In the genomic region with DNA sequence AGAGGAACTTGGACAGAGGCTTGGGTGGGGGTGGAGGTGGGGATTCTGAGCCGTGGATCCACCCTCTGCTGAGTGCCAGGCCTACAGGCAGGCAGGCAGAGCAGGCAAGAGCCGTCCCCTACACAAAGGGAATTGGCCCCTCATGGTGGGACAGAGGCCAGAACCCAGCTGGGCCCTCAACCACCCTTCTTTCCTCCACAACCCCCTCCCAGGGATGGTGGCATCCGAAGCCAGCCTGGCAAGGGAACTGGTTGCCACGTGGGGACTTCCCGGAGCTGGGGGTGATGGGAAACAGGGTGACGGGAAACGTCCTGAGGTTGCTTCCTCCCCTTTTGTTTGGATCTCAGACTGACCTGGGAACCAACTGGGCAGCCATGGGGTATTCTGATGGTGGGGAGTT, we compare ENCODE assay signal across 18 cellular contexts. TPM values are rescaled to one million over a fixed set of nuclear protein-coding genes. Genes with fewer than 3 reads are reported as not detected.
A peak's percentile ranks its signal among the peaks of the same experiment; 100 is the strongest.
DNase-seq lines count a peak whose midpoint lies in the region; ATAC-seq and TF ChIP-seq lines count a peak whose summit lies in the region.
"Had no signal": no experiment of that assay in that cellular context is flagged by ENCODE, and none has a peak within 500 bp of the region (broad histone marks: within the 10 kb centered on the region; RNA-seq: fewer than 3 reads in every experiment).

No MANE protein-coding gene starts in this region.

- H3K79me2 ChIP-seq in Loucy (ENCODE audit: insufficient read depth, low read length) (peaks cover 12% of the 10 kb centered on the region), hepatocyte (no peaks in the 10 kb centered on the region), PC-3 (ENCODE audit: low read length) (no peaks in the 10 kb centered on the region)

- no peak overlapping the region for H3K4me3 ChIP-seq in Loucy (ENCODE audit: low read length, poor library complexity, severe bottlenecking)
- no peak overlapping the region for H3K4me3 ChIP-seq in hepatocyte
- no peak overlapping the region for H3K4me3 ChIP-seq in skeletal muscle tissue (ENCODE audit: low read length in 3 of 3)
- H3K4me3 ChIP-seq in PC-3 (ENCODE audit: low read length), result no peak overlapping the region
- H3K4me3 ChIP-seq: SJCRH30, thoracic aorta had no signal

- H3K9ac ChIP-seq in Loucy (ENCODE audit: low read depth, low read length, poor library complexity, severe bottlenecking), result peak overlapping the region; percentile 44
- H3K9ac ChIP-seq in skeletal muscle tissue (ENCODE audit: low read depth in 1 of 3, low read length in 3 of 3), result peak overlapping the region in 1 of 3 donors; percentile 14
- no peak overlapping the region for H3K9ac ChIP-seq in PC-3 (ENCODE audit: low read length)

- peaks cover 56% of the 10 kb centered on the region for H3K4me1 Mint-ChIP-seq in CD4-positive, alpha-beta T cell (ENCODE audit: low read depth)
- peaks cover 6% of the 10 kb centered on the region for H3K4me1 Mint-ChIP-seq in glutamatergic neuron (ENCODE audit: low read depth, unreplicated experiment)

- no peaks in the 10 kb centered on the region for H3K27me3 ChIP-seq in CD4-positive, alpha-beta T cell (ENCODE audit: control insufficient read depth, insufficient read depth, low read length)
- H3K27me3 ChIP-seq in Loucy (ENCODE audit: insufficient read depth, low read length, poor library complexity, severe bottlenecking) (no peaks in the 10 kb centered on the region), hepatocyte (no peaks in the 10 kb centered on the region), skeletal muscle tissue (ENCODE audit: control insufficient read depth in 3 of 3, insufficient read depth in 3 of 3, low read length in 3 of 3) (no peaks in the 10 kb centered on the region), PC-3 (ENCODE audit: low read length) (no peaks in the 10 kb centered on the region)
- H3K27me3 ChIP-seq: SJCRH30 had no signal

- peaks cover 6% of the 10 kb centered on the region for H3F3A ChIP-seq in Loucy (ENCODE audit: low read depth)
- H3F3A ChIP-seq in PC-3 (ENCODE audit: low read length, unreplicated experiment), result no peaks in the 10 kb centered on the region

- DNase-seq in CD4-positive, alpha-beta T cell, result no peak
- peak; percentile 3 for DNase-seq in hepatocyte (ENCODE audit: low spot score)
- DNase-seq in glutamatergic neuron, result no peak
- DNase-seq in PC-3, result no peak
- DNase-seq in NCI-H1417 (lab: John Stamatoyannopoulos, UW), result no peak
- DNase-seq: activated CD4-positive, alpha-beta T cell treated with anti-CD3 and anti-CD28 coated beads, Interleukin-2, amount 50 U/mL, for 48 hours; erythroblast; hippocampal formation; natural killer cell; NCI-H1105 treated with DMSO at 0.1 percent for 48 hours; NCI-H345; retina; SJCRH30; T1000 had no signal

- no peaks in the 10 kb centered on the region for H3K9me3 ChIP-seq in CD4-positive, alpha-beta T cell (ENCODE audit: control insufficient read depth, low read length)
- no peaks in the 10 kb centered on the region for H3K9me3 ChIP-seq in Loucy (ENCODE audit: insufficient read depth, low read depth, low read length)
- no peaks in the 10 kb centered on the region for H3K9me3 ChIP-seq in hepatocyte (ENCODE audit: low read depth)
- H3K9me3 ChIP-seq in skeletal muscle tissue (ENCODE audit: control insufficient read depth in 3 of 3, low read length in 3 of 3), result no peaks in the 10 kb centered on the region
- no peaks in the 10 kb centered on the region for H3K9me3 ChIP-seq in PC-3 (ENCODE audit: low read length)
- H3K9me3 ChIP-seq: SJCRH30, thoracic aorta had no signal

- H3K36me3 ChIP-seq in Loucy (ENCODE audit: insufficient read depth, low read length) (no peaks in the 10 kb centered on the region), hepatocyte (replicated peaks; ENCODE audit: insufficient read depth, low read depth) (no peaks in the 10 kb centered on the region), skeletal muscle tissue (ENCODE audit: control insufficient read depth in 3 of 3, insufficient read depth in 3 of 3, low read length in 3 of 3) (no peaks in the 10 kb centered on the region), PC-3 (ENCODE audit: low read depth, low read length) (no peaks in the 10 kb centered on the region)
- H3K36me3 ChIP-seq: SJCRH30, thoracic aorta had no signal

- no peak overlapping the region for H3K4me3 Mint-ChIP-seq in CD4-positive, alpha-beta T cell
- no peak overlapping the region for H3K4me3 Mint-ChIP-seq in glutamatergic neuron (ENCODE audit: unreplicated experiment)
- H3K4me3 Mint-ChIP-seq: natural killer cell had no signal

- H2AFZ ChIP-seq in Loucy (ENCODE audit: low read length), result no peak overlapping the region
- no peak overlapping the region for H2AFZ ChIP-seq in hepatocyte
- no peak overlapping the region for H2AFZ ChIP-seq in PC-3 (ENCODE audit: low read length)

- no peaks in the 10 kb centered on the region for H3K27me3 Mint-ChIP-seq in CD4-positive, alpha-beta T cell
- H3K27me3 Mint-ChIP-seq in glutamatergic neuron (ENCODE audit: unreplicated experiment), result peaks cover 1% of the 10 kb centered on the region

- H3K27ac ChIP-seq in CD4-positive, alpha-beta T cell (ENCODE audit: low read depth, low read length), result no peak overlapping the region
- H3K27ac ChIP-seq in hepatocyte (no peak overlapping the region), skeletal muscle tissue (ENCODE audit: low read depth, low read length) (peak overlapping the region; percentile 60), PC-3 (ENCODE audit: low read length) (no peak overlapping the region)
- H3K27ac ChIP-seq: SJCRH30 had no signal

- no peak for ATAC-seq in CD4-positive, alpha-beta T cell (ENCODE audit: poor library complexity)
- ATAC-seq in PC-3, result no peak
- ATAC-seq in GM21619 (IDR thresholded peaks at IDR 0.05; ENCODE audit: unreplicated experiment), result no peak
- ATAC-seq: natural killer cell had no signal

- CTCF ChIA-PET in CD4-positive, alpha-beta T cell (lab: Charles Lee), result interaction anchor here (1.3 kb wide), 1 partner anchor 14 kb away, joined by 3 read pairs; no protein-coding TSS in a partner anchor
- CTCF ChIA-PET in PC-3 (lab: Charles Lee), result no interaction called here

- POLR2A ChIA-PET in CD4-positive, alpha-beta T cell (lab: Charles Lee), result interaction anchor here (1.4 kb wide), 1 partner anchor 65 kb away, joined by 6 read pairs; no protein-coding TSS in a partner anchor
- POLR2A ChIA-PET in PC-3 (lab: Charles Lee; ENCODE audit: unreplicated experiment), result no interaction called here

- no peaks in the 10 kb centered on the region for H4K20me1 ChIP-seq in Loucy (ENCODE audit: insufficient read depth, low read length, poor library complexity, severe bottlenecking)
- H4K20me1 ChIP-seq in hepatocyte (ENCODE audit: insufficient read depth, poor library complexity, severe bottlenecking), result no peaks in the 10 kb centered on the region
- H4K20me1 ChIP-seq in PC-3 (ENCODE audit: low read length), result no peaks in the 10 kb centered on the region

- WGBS in hepatocyte (ENCODE audit: low lambda C conversion rate, missing lambda C conversion rate), result 88% methylated on average over 7 of the region's 7 CpGs

- H3K4me1 ChIP-seq in Loucy (ENCODE audit: insufficient read depth, low read length, poor library complexity, severe bottlenecking) (peaks cover 76% of the 10 kb centered on the region), hepatocyte (ENCODE audit: insufficient read depth) (peaks cover 14% of the 10 kb centered on the region), skeletal muscle tissue (ENCODE audit: control insufficient read depth in 3 of 3, insufficient read depth in 3 of 3, low read length in 3 of 3) (peaks cover 11 to 34% (median 30%) of the 10 kb centered on the region in 3 donors), PC-3 (ENCODE audit: insufficient read depth, low read length) (peaks cover 23% of the 10 kb centered on the region)

- BruUV-seq in PC-3 (replicated peaks; lab: Mats Ljungman, UMichigan), result no TSS peak

- no peaks in the 10 kb centered on the region for H3K36me3 Mint-ChIP-seq in CD4-positive, alpha-beta T cell (ENCODE audit: low read depth)
- H3K36me3 Mint-ChIP-seq in glutamatergic neuron (ENCODE audit: unreplicated experiment), result no peaks in the 10 kb centered on the region
- H3K36me3 Mint-ChIP-seq: natural killer cell had no signal

- no peak for TF ChIP-seq CTCF in CD4-positive, alpha-beta T cell (IDR thresholded peaks at IDR 0.05)
- TF ChIP-seq CTCF in Loucy (conservative IDR thresholded peaks at IDR 0.05; ENCODE audit: low read length), result no peak
- no peak for TF ChIP-seq CTCF in hepatocyte (IDR thresholded peaks at IDR 0.05; ENCODE audit: poor library complexity)
- no peak for TF ChIP-seq CTCF in glutamatergic neuron (IDR thresholded peaks at IDR 0.05; ENCODE audit: partially characterized antibody, unreplicated experiment)
- no peak for TF ChIP-seq CTCF in PC-3 (conservative IDR thresholded peaks at IDR 0.05; ENCODE audit: low read depth, low read length)

- H3K4me2 ChIP-seq in Loucy (ENCODE audit: low read depth, low read length, poor library complexity, severe bottlenecking), result no peak overlapping the region
- H3K4me2 ChIP-seq in hepatocyte, result no peak overlapping the region
- H3K4me2 ChIP-seq in PC-3 (ENCODE audit: low read length), result no peak overlapping the region

- H3K9me2 ChIP-seq in Loucy (replicated peaks; ENCODE audit: low read depth, low read length) (no peaks in the 10 kb centered on the region), hepatocyte (replicated peaks; ENCODE audit: insufficient read depth) (no peaks in the 10 kb centered on the region), PC-3 (replicated peaks; ENCODE audit: low read length) (no peaks in the 10 kb centered on the region)

- no peaks in the 10 kb centered on the region for H3K9me3 Mint-ChIP-seq in CD4-positive, alpha-beta T cell
- no peaks in the 10 kb centered on the region for H3K9me3 Mint-ChIP-seq in glutamatergic neuron (ENCODE audit: unreplicated experiment)
- H3K9me3 Mint-ChIP-seq: natural killer cell had no signal

- H3K27ac Mint-ChIP-seq in CD4-positive, alpha-beta T cell, result peak overlapping the region; percentile 93
- no peak overlapping the region for H3K27ac Mint-ChIP-seq in glutamatergic neuron (ENCODE audit: unreplicated experiment)

- intact Hi-C loops in CD4-positive, alpha-beta T cell (cut with DNase I, micrococcal nuclease), result loop anchor here (2.0 to 5.0 kb wide), 3 partner anchors 42 to 117 kb away; no protein-coding TSS in a partner anchor
- intact Hi-C loops in PC-3 (cut with micrococcal nuclease), result no loop called here

RNA-seq across cellular contexts. Expression of a gene that starts 31.7 kb away (rescaled TPM):
- 10 to 100 TPM; 26.4 to 26.5 TPM for total RNA-seq in CD4-positive, alpha-beta T cell
- total RNA-seq in hepatocyte (42.6 and 52.9 TPM in 2 replicates), skeletal muscle tissue (19.3 TPM), glutamatergic neuron (ENCODE audit: unreplicated experiment) (66.1 TPM), PC-3 (2014; rRNA removed) (49.6 and 52.5 TPM in 2 replicates)
- 129 and 131 TPM in 2 replicates for polyA plus RNA-seq in hepatocyte

RNA-seq across cellular contexts. Expression of a gene that starts 57.1 kb away (rescaled TPM):
- 1 to 10 TPM; 1.8 to 2.3 TPM for total RNA-seq in CD4-positive, alpha-beta T cell
- total RNA-seq in hepatocyte (4.9 and 8.5 TPM in 2 replicates), skeletal muscle tissue (14.6 TPM), glutamatergic neuron (ENCODE audit: unreplicated experiment) (41.6 TPM), PC-3 (2014; rRNA removed) (5.5 and 6.5 TPM in 2 replicates)
- 7.7 and 9.7 TPM in 2 replicates for polyA plus RNA-seq in hepatocyte
